Comparison of ENCODE assay signal across 8 cellular contexts in the genomic region with DNA sequence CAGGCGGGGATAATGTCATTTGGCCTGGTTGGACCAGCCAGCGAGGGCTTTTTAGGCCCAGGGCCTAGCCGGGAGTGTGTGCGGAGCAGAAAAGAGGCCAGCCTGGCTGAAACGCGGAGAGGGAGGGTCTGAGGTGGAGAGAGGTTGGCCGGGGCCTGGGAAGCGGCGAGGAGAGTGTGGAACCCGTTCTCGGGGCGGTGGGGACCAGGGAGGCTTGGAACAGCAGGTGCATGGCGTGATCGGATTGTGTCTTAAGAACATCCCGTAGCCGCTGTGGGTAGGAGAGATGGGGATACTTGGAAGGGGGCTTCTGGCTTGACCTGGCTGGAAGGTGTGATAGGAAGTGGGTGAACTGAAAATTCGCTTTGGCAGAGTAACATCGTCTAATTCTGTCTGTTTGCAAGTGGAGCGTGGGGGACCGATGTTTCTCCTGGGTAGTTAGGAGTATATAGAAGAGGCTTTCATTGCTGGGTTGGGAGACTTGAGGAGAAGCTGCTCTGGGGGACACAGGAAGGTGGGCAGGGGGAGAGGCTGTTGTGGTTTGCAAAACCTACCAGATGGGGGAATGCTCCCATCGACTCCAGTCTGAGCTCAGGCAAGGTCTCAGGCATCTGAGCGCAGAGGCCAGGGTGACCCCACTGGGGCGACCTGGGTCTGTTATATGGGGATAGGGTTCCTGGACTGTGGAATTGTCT. TPM values are rescaled to one million over a fixed set of nuclear protein-coding genes. Genes with fewer than 3 reads are reported as not detected.
DNase-seq lines count a peak whose midpoint lies in the region; ATAC-seq and TF ChIP-seq lines count a peak whose summit lies in the region.

No MANE protein-coding gene starts in this region.

- H3K9me3 Mint-ChIP-seq in activated CD8-positive, alpha-beta T cell treated with anti-CD3 and anti-CD28 coated beads for 36 hours = no peaks in the 10 kb centered on the region
- H3K9me3 Mint-ChIP-seq in stimulated activated naive CD8-positive, alpha-beta T cell treated with anti-CD3 and anti-CD28 coated beads, Interleukin-15, amount 100 ng/mL, for 72 hours = no peaks in the 10 kb centered on the region

- H3K4me1 Mint-ChIP-seq in activated CD8-positive, alpha-beta T cell treated with anti-CD3 and anti-CD28 coated beads for 36 hours (ENCODE audit: low read depth) = peaks cover 33% of the 10 kb centered on the region
- H3K4me1 Mint-ChIP-seq in stimulated activated naive CD8-positive, alpha-beta T cell treated with anti-CD3 and anti-CD28 coated beads, Interleukin-15, amount 100 ng/mL, for 72 hours = peaks cover 63% of the 10 kb centered on the region

- TF ChIP-seq POLR2A in erythroblast (IDR thresholded peaks at IDR 0.05; ENCODE audit: low read length) = no peak

- H3K27ac Mint-ChIP-seq in activated CD8-positive, alpha-beta T cell treated with anti-CD3 and anti-CD28 coated beads for 36 hours = peak overlapping the region; percentile 92
- peak overlapping the region; percentile 95 to 97 for H3K27ac Mint-ChIP-seq in stimulated activated naive CD8-positive, alpha-beta T cell treated with anti-CD3 and anti-CD28 coated beads, Interleukin-15, amount 100 ng/mL, for 72 hours

- no peaks in the 10 kb centered on the region for H3K27me3 ChIP-seq in cardiac muscle cell

- DNase-seq in cardiac muscle cell (ENCODE audit: low read depth in 1 of 2, low spot score in 1 of 2) (no peak), left ventricle myocardium superior (no peak), iPS-NIHi11 (ENCODE audit: low spot score) (peak; percentile 20), SKM-1 (lab: John Stamatoyannopoulos, UW; ENCODE audit: unreplicated experiment) (no peak), erythroblast (lab: John Stamatoyannopoulos, UW) (no peak), epidermal melanocyte (ENCODE audit: insufficient read length, low spot score) (no peak)
- DNase-seq in activated CD8-positive, alpha-beta T cell treated with anti-CD3 and anti-CD28 coated beads for 36 hours = no peak
- DNase-seq in stimulated activated naive CD8-positive, alpha-beta T cell treated with anti-CD3 and anti-CD28 coated beads, Interleukin-15, amount 100 ng/mL, for 72 hours = no peak

- no peaks in the 10 kb centered on the region for H3K27me3 Mint-ChIP-seq in activated CD8-positive, alpha-beta T cell treated with anti-CD3 and anti-CD28 coated beads for 36 hours
- no peaks in the 10 kb centered on the region for H3K27me3 Mint-ChIP-seq in stimulated activated naive CD8-positive, alpha-beta T cell treated with anti-CD3 and anti-CD28 coated beads, Interleukin-15, amount 100 ng/mL, for 72 hours

- TF ChIP-seq CTCF in cardiac muscle cell (IDR thresholded peaks at IDR 0.05; ENCODE audit: low read depth, low read length) = no peak
- TF ChIP-seq CTCF in activated CD8-positive, alpha-beta T cell treated with anti-CD3 and anti-CD28 coated beads for 36 hours (IDR thresholded peaks at IDR 0.05) = no peak

- no peak for ATAC-seq in left ventricle myocardium superior
- no peak for ATAC-seq in activated CD8-positive, alpha-beta T cell treated with anti-CD3 and anti-CD28 coated beads for 36 hours
- ATAC-seq in stimulated activated naive CD8-positive, alpha-beta T cell treated with anti-CD3 and anti-CD28 coated beads, Interleukin-15, amount 100 ng/mL, for 72 hours = no peak

- peak overlapping the region; percentile 61 for H3K27ac ChIP-seq in cardiac muscle cell

- no peaks in the 10 kb centered on the region for H3K36me3 Mint-ChIP-seq in activated CD8-positive, alpha-beta T cell treated with anti-CD3 and anti-CD28 coated beads for 36 hours (ENCODE audit: low read depth)

- no peaks in the 10 kb centered on the region for H3K9me3 ChIP-seq in cardiac muscle cell (ENCODE audit: low read depth)

- POLR2A ChIA-PET in activated CD8-positive, alpha-beta T cell treated with anti-CD3 and anti-CD28 coated beads for 36 hours (lab: Charles Lee) = interaction anchor here (0.6 to 2.2 kb wide), 5 partner anchors 15 to 205 kb away, joined by 3 to 6 read pairs (median 3); partner anchors contain the start of gene ELAVL1

- H3K4me3 ChIP-seq in cardiac muscle cell = peak overlapping the region; percentile 67

- intact Hi-C loops in left ventricle myocardium superior (cut with micrococcal nuclease) = no loop called here
- intact Hi-C loops in activated CD8-positive, alpha-beta T cell treated with anti-CD3 and anti-CD28 coated beads for 36 hours (cut with micrococcal nuclease) = no loop called here

- H3K4me3 Mint-ChIP-seq in activated CD8-positive, alpha-beta T cell treated with anti-CD3 and anti-CD28 coated beads for 36 hours = peak overlapping the region; percentile 91
- peak overlapping the region; percentile 95 to 99 for H3K4me3 Mint-ChIP-seq in stimulated activated naive CD8-positive, alpha-beta T cell treated with anti-CD3 and anti-CD28 coated beads, Interleukin-15, amount 100 ng/mL, for 72 hours

- CTCF ChIA-PET in activated CD8-positive, alpha-beta T cell treated with anti-CD3 and anti-CD28 coated beads for 36 hours (lab: Charles Lee) = no interaction called here

- no peaks in the 10 kb centered on the region for H3K36me3 ChIP-seq in cardiac muscle cell

- H3K4me1 ChIP-seq in cardiac muscle cell (ENCODE audit: low read depth) = peaks cover 5% of the 10 kb centered on the region

RNA-seq across cellular contexts. Expression of gene CERS4, which starts 0.9 kb away (rescaled TPM):
- total RNA-seq in cardiac muscle cell = 82.7 and 112 TPM in 2 replicates
- 56.2 and 56.7 TPM in 2 replicates for polyA plus RNA-seq in cardiac muscle cell
- 20.9 TPM for total RNA-seq in left ventricle myocardium superior
- 10 to 100 TPM; 15.5 to 19.7 TPM for total RNA-seq in activated CD8-positive, alpha-beta T cell treated with anti-CD3 and anti-CD28 coated beads for 36 hours
